In the genomic region with DNA sequence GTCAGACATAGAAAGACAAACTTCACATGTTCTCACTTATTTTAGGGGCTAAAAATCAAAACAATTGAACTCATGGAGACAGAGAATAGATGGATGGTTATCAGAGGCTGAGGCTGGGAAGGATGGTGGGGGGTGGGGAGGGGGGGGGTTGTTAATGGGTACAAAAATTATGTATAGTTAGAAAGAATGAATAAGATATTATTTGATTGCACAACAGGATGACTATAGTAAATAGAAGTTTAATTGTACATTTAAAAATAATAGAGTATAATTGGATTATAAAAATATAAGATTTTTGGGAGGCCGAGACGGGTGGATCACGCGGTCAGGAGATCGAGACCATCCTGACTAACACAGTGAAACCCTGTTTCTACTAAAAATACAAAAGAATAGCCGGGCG, we compare ENCODE assay signal across 29 cellular contexts.
"Had no signal": no experiment of that assay in that cellular context is flagged by ENCODE, and none has a peak within 500 bp of the region (broad histone marks: within the 10 kb centered on the region; RNA-seq: fewer than 3 reads in every experiment).

No MANE protein-coding gene starts in this region.

- H3K36me3 Mint-ChIP-seq: stimulated activated effector memory CD8-positive, alpha-beta T cell treated with anti-CD3 and anti-CD28 coated beads, Interleukin-12 subunit alpha, Interleukin-12 subunit beta, amount 100 ng/mL, for 72 hours; stimulated activated memory B cell treated with anti-CD40 and anti-IgM and Interleukin-4, amounts not matched to agents 10 μg/mL and 1 μg/mL and 100 μg/mL, for 72 hours; stimulated activated naive B cell treated with anti-CD40 and anti-IgM and Interleukin-4, amounts not matched to agents 10 μg/mL and 1 μg/mL and 100 μg/mL, for 72 hours had no signal

- H3K27me3 Mint-ChIP-seq: stimulated activated memory B cell treated with anti-CD40 and anti-IgM and Interleukin-4, amounts not matched to agents 10 μg/mL and 1 μg/mL and 100 μg/mL, for 72 hours; stimulated activated naive CD8-positive, alpha-beta T cell treated with anti-CD3 and anti-CD28 coated beads, Interleukin-15, amount 100 ng/mL, for 72 hours; stimulated activated naive CD8-positive, alpha-beta T cell treated with anti-CD3 and anti-CD28 coated beads, Interleukin-15, Interleukin-2, amounts not matched to agents 100 ng/mL and 50 ng/mL, for 24 hours; type B pancreatic cell had no signal

- H3K4me3 ChIP-seq: stomach, suprapubic skin, testis, thoracic aorta, thyroid gland, tibial artery, tibial nerve, transverse colon, upper lobe of left lung, upper lobe of right lung, uterus, vagina had no signal

- H3K9me3 ChIP-seq: suprapubic skin, testis, thoracic aorta, thyroid gland, tibial artery, tibial nerve, transverse colon, upper lobe of left lung, upper lobe of right lung, uterus, vagina had no signal

- H3K36me3 ChIP-seq: stomach, suprapubic skin, thoracic aorta, thyroid gland, tibial artery, tibial nerve, transverse colon, upper lobe of left lung, upper lobe of right lung, uterus, vagina had no signal

- H3K4me3 Mint-ChIP-seq: stimulated activated effector memory CD8-positive, alpha-beta T cell treated with anti-CD3 and anti-CD28 coated beads, Interleukin-12 subunit alpha, Interleukin-12 subunit beta, amount 100 ng/mL, for 72 hours; stimulated activated memory B cell treated with anti-CD40 and anti-IgM and Interleukin-4, amounts not matched to agents 10 μg/mL and 1 μg/mL and 100 μg/mL, for 72 hours; stimulated activated naive B cell treated with anti-CD40 and anti-IgM and Interleukin-4, amounts not matched to agents 10 μg/mL and 1 μg/mL and 100 μg/mL, for 72 hours; stimulated activated naive CD8-positive, alpha-beta T cell treated with anti-CD3 and anti-CD28 coated beads, Interleukin-15, amount 100 ng/mL, for 72 hours; stimulated activated naive CD8-positive, alpha-beta T cell treated with anti-CD3 and anti-CD28 coated beads, Interleukin-15, Interleukin-2, amounts not matched to agents 100 ng/mL and 50 ng/mL, for 24 hours; type B pancreatic cell had no signal

- H3K4me1 ChIP-seq: stomach, suprapubic skin, testis, thyroid gland, tibial artery, tibial nerve, transverse colon, upper lobe of left lung, upper lobe of right lung, uterus, vagina had no signal

- H3K27ac Mint-ChIP-seq: stimulated activated effector memory CD8-positive, alpha-beta T cell treated with anti-CD3 and anti-CD28 coated beads, Interleukin-12 subunit alpha, Interleukin-12 subunit beta, amount 100 ng/mL, for 72 hours; stimulated activated memory B cell treated with anti-CD40 and anti-IgM and Interleukin-4, amounts not matched to agents 10 μg/mL and 1 μg/mL and 100 μg/mL, for 72 hours; stimulated activated naive B cell treated with anti-CD40 and anti-IgM and Interleukin-4, amounts not matched to agents 10 μg/mL and 1 μg/mL and 100 μg/mL, for 72 hours; stimulated activated naive CD8-positive, alpha-beta T cell treated with anti-CD3 and anti-CD28 coated beads, Interleukin-15, amount 100 ng/mL, for 72 hours; stimulated activated naive CD8-positive, alpha-beta T cell treated with anti-CD3 and anti-CD28 coated beads, Interleukin-15, Interleukin-2, amounts not matched to agents 100 ng/mL and 50 ng/mL, for 24 hours; type B pancreatic cell had no signal

- H3K4me1 Mint-ChIP-seq: stimulated activated effector memory CD8-positive, alpha-beta T cell treated with anti-CD3 and anti-CD28 coated beads, Interleukin-12 subunit alpha, Interleukin-12 subunit beta, amount 100 ng/mL, for 72 hours; stimulated activated memory B cell treated with anti-CD40 and anti-IgM and Interleukin-4, amounts not matched to agents 10 μg/mL and 1 μg/mL and 100 μg/mL, for 72 hours; stimulated activated naive B cell treated with anti-CD40 and anti-IgM and Interleukin-4, amounts not matched to agents 10 μg/mL and 1 μg/mL and 100 μg/mL, for 72 hours; stimulated activated naive CD8-positive, alpha-beta T cell treated with anti-CD3 and anti-CD28 coated beads, Interleukin-15, amount 100 ng/mL, for 72 hours had no signal

- DNase-seq: stimulated activated CD4-positive, alpha-beta T cell treated with anti-CD3 and anti-CD28 coated beads, Interleukin-2, amount 100 ng/mL, for 48 hours; stimulated activated CD4-positive, alpha-beta T cell treated with anti-CD3 and anti-CD28 coated beads, Interleukin-4, amount 100 ng/mL, for 1 hour; stimulated activated CD4-positive, alpha-beta T cell treated with anti-CD3 and anti-CD28 coated beads, Interleukin-4, amount 100 ng/mL, for 24 hours; stimulated activated CD4-positive, alpha-beta T cell treated with anti-CD3 and anti-CD28 coated beads, Interleukin-4, amount 100 ng/mL, for 4 hours; stimulated activated CD8-positive, alpha-beta memory T cell treated with anti-CD3 and anti-CD28 coated beads, Interleukin-4, amount 100 ng/mL, for 48 hours; stimulated activated naive B cell treated with anti-CD40 and anti-IgM and Interleukin-4, amounts not matched to agents 10 μg/mL and 1 μg/mL and 100 μg/mL, for 72 hours; stimulated activated naive CD4-positive, alpha-beta T cell; stimulated activated naive CD4-positive, alpha-beta T cell treated with Interleukin-2 at 50 U/mL for 16 hours; stimulated activated naive CD8-positive, alpha-beta T cell treated with anti-CD3 and anti-CD28 coated beads, Interleukin-15, amount 100 ng/mL, for 72 hours; stimulated activated naive CD8-positive, alpha-beta T cell treated with anti-CD3 and anti-CD28 coated beads, Interleukin-15, Interleukin-2, amounts not matched to agents 100 U/mL and 50 U/mL, for 24 hours; stomach; substantia nigra; testis; thyroid gland; tibial artery; transverse colon; trophoblast cell; upper lobe of right lung; uterus had no signal

- H3K27me3 ChIP-seq: stomach, suprapubic skin, testis, thyroid gland, tibial artery, tibial nerve, transverse colon, upper lobe of left lung, upper lobe of right lung, uterus, vagina had no signal

- ATAC-seq: stimulated activated effector memory CD8-positive, alpha-beta T cell treated with anti-CD3 and anti-CD28 coated beads, Interleukin-12 subunit alpha, Interleukin-12 subunit beta, amount 100 ng/mL, for 72 hours; stimulated activated memory B cell treated with anti-CD40 and anti-IgM and Interleukin-4, amounts not matched to agents 10 μg/mL and 1 μg/mL and 100 μg/mL, for 72 hours; stimulated activated naive B cell treated with anti-CD40 and anti-IgM and Interleukin-4, amounts not matched to agents 10 μg/mL and 1 μg/mL and 100 μg/mL, for 72 hours; stimulated activated naive CD8-positive, alpha-beta T cell treated with anti-CD3 and anti-CD28 coated beads, Interleukin-15, amount 100 ng/mL, for 72 hours; stimulated activated naive CD8-positive, alpha-beta T cell treated with anti-CD3 and anti-CD28 coated beads, Interleukin-15, Interleukin-2, amounts not matched to agents 100 U/mL and 50 U/mL, for 24 hours; upper lobe of right lung had no signal

- H3K9me3 Mint-ChIP-seq: stimulated activated naive CD8-positive, alpha-beta T cell treated with anti-CD3 and anti-CD28 coated beads, Interleukin-15, amount 100 ng/mL, for 72 hours; stimulated activated naive CD8-positive, alpha-beta T cell treated with anti-CD3 and anti-CD28 coated beads, Interleukin-15, Interleukin-2, amounts not matched to agents 100 ng/mL and 50 ng/mL, for 24 hours had no signal

- H3K27ac ChIP-seq: stomach, suprapubic skin, testis, thoracic aorta, thyroid gland, tibial artery, tibial nerve, transverse colon, upper lobe of left lung, upper lobe of right lung, uterus, vagina had no signal

- FAIRE-seq: urothelium cell line had no signal
